ENCODE assay signal across 12 cellular contexts in genomic region chr7:28354601-28355062, GRCh38. TPM values are rescaled to one million over a fixed set of nuclear protein-coding genes. Genes with fewer than 3 reads are reported as not detected.
DNase-seq lines count a peak whose midpoint lies in the region; ATAC-seq and TF ChIP-seq lines count a peak whose summit lies in the region.
"Had no signal": no experiment of that assay in that cellular context is flagged by ENCODE, and none has a peak within 500 bp of the region (broad histone marks: within the 10 kb centered on the region; RNA-seq: fewer than 3 reads in every experiment).

No MANE protein-coding gene starts in this region.

- H3K27ac ChIP-seq in Peyer's patch, result no peak overlapping the region
- H3K27ac ChIP-seq: testis had no signal

- TF ChIP-seq CTCF in AG04449 (IDR thresholded peaks at IDR 0.05; ENCODE audit: insufficient read depth, low read length, missing control alignments) (no peak), foreskin fibroblast (IDR thresholded peaks at IDR 0.05; ENCODE audit: low read depth, low read length) (no peak), Peyer's patch (IDR thresholded peaks at IDR 0.05) (no peak), GM13976 (IDR thresholded peaks at IDR 0.05; ENCODE audit: borderline replicate concordance, control extremely low read depth, extremely low read depth, insufficient read depth, missing control alignments) (no peak)

- peak; percentile 92 for DNase-seq in AG04449 (ENCODE audit: low read depth, low spot score)
- peak; percentile 97 for DNase-seq in HCEC 1CT
- peak; percentile 21 for DNase-seq in SK-N-DZ (ENCODE audit: low spot score)
- peak; percentile 97 to 98 for DNase-seq in foreskin fibroblast
- no peak for DNase-seq in Peyer's patch
- no peak for DNase-seq in GM13976 (ENCODE audit: low spot score)
- DNase-seq in stimulated activated effector memory CD8-positive, alpha-beta T cell treated with anti-CD3 and anti-CD28 coated beads, Interleukin-12 subunit alpha, Interleukin-12 subunit beta, amount 100 ng/mL, for 72 hours (ENCODE audit: low spot score in 2 of 2), result no peak
- DNase-seq: Caco-2; effector memory CD4-positive, alpha-beta T cell; MM.1S; testis had no signal

- H3K4me1 Mint-ChIP-seq in stimulated activated effector memory CD8-positive, alpha-beta T cell treated with anti-CD3 and anti-CD28 coated beads, Interleukin-12 subunit alpha, Interleukin-12 subunit beta, amount 100 ng/mL, for 72 hours, result peaks cover 6% of the 10 kb centered on the region

- no peak for TF ChIP-seq POLR2A in Peyer's patch (IDR thresholded peaks at IDR 0.05)

- H3K27me3 ChIP-seq in Peyer's patch, result no peaks in the 10 kb centered on the region
- H3K27me3 ChIP-seq: testis had no signal

- no peak overlapping the region for H3K27ac Mint-ChIP-seq in stimulated activated effector memory CD8-positive, alpha-beta T cell treated with anti-CD3 and anti-CD28 coated beads, Interleukin-12 subunit alpha, Interleukin-12 subunit beta, amount 100 ng/mL, for 72 hours

- no peaks in the 10 kb centered on the region for H3K36me3 Mint-ChIP-seq in stimulated activated effector memory CD8-positive, alpha-beta T cell treated with anti-CD3 and anti-CD28 coated beads, Interleukin-12 subunit alpha, Interleukin-12 subunit beta, amount 100 ng/mL, for 72 hours

- POLR2A ChIA-PET in AG04449 (lab: Yijun Ruan, JAX), result interaction anchor here (0.9 kb wide), 1 partner anchor 501 kb away, joined by 3 read pairs; no protein-coding TSS in a partner anchor

- H3K9me3 ChIP-seq in Peyer's patch, result no peaks in the 10 kb centered on the region
- H3K9me3 ChIP-seq: Caco-2, testis had no signal

- no peak for ATAC-seq in HG02885 (IDR thresholded peaks at IDR 0.05; ENCODE audit: poor library complexity, unreplicated experiment)
- ATAC-seq in stimulated activated effector memory CD8-positive, alpha-beta T cell treated with anti-CD3 and anti-CD28 coated beads, Interleukin-12 subunit alpha, Interleukin-12 subunit beta, amount 100 ng/mL, for 72 hours, result no peak

- H3K9me3 Mint-ChIP-seq in stimulated activated effector memory CD8-positive, alpha-beta T cell treated with anti-CD3 and anti-CD28 coated beads, Interleukin-12 subunit alpha, Interleukin-12 subunit beta, amount 100 ng/mL, for 72 hours, result no peaks in the 10 kb centered on the region

- H3K36me3 ChIP-seq in Peyer's patch, result no peaks in the 10 kb centered on the region

- CTCF ChIA-PET in AG04449 (lab: Yijun Ruan, JAX), result interaction anchor here (1.1 kb wide), 1 partner anchor 9 kb away, joined by 3 read pairs; no protein-coding TSS in a partner anchor

- no peaks in the 10 kb centered on the region for H3K4me1 ChIP-seq in Peyer's patch
- H3K4me1 ChIP-seq: testis had no signal

- no peak overlapping the region for H3K4me3 ChIP-seq in AG04449 (ENCODE audit: low read depth, low read length)
- H3K4me3 ChIP-seq in foreskin fibroblast (ENCODE audit: low read depth in 1 of 2, low read length in 2 of 2), result no peak overlapping the region
- no peak overlapping the region for H3K4me3 ChIP-seq in Peyer's patch
- H3K4me3 ChIP-seq: testis had no signal

- in situ Hi-C loops in GM13976 (cut with MboI; ENCODE audit: low sequenced_read_pairs, unreplicated experiment), result no loop called here

- H3K4me3 Mint-ChIP-seq in stimulated activated effector memory CD8-positive, alpha-beta T cell treated with anti-CD3 and anti-CD28 coated beads, Interleukin-12 subunit alpha, Interleukin-12 subunit beta, amount 100 ng/mL, for 72 hours, result no peak overlapping the region

RNA-seq across cellular contexts. Expression of gene CREB5, which starts 57.7 kb away (rescaled TPM):
- polyA plus RNA-seq in SK-N-DZ (2014; cell fraction: cytosol; rRNA removed), result 0.13 and 2.1 TPM in 2 replicates
- polyA plus RNA-seq in SK-N-DZ (2014; cell fraction: nucleus; rRNA removed), result 0.53 and 1.3 TPM in 2 replicates
- total RNA-seq in Peyer's patch, result 10 to 100 TPM in 3 of 4 donors, under 1 TPM in 1; 0.88 to 31.4 (median 15.9) TPM

Comparison
In these comparisons a context has a peak if more than half of its experiments do, and no peak if none do; other contexts are left out.
1. DNase-seq: peak in AG04449 (single experiment), HCEC 1CT (single experiment), SK-N-DZ (single experiment) and foreskin fibroblast (2 of 2); none in Peyer's patch (0 of 3), GM13976 (single experiment) and stimulated activated effector memory CD8-positive, alpha-beta T cell treated with anti-CD3 and anti-CD28 coated beads, Interleukin-12 subunit alpha, Interleukin-12 subunit beta, amount 100 ng/mL, for 72 hours (0 of 2).